ENCODE assay signal across 24 cellular contexts in the genomic region with DNA sequence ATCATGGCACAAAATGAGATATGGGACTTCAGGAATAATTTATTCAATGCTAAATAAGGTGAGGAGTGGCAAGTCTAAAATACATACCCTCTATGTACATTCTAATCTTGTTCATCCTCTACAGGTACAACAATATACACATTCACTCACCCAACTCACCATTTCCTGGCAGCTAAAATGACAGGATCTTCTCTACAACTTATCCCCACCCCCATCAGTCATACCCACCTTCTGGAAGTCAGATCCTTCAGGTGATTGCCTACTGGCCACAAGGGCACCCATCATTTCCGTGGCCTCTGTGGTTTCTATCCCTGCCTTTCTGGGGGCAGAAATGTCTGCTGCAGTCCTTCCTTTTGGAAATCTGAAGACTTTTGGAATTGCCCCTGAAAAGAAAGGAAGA. TPM values are rescaled to one million over a fixed set of nuclear protein-coding genes. Genes with fewer than 3 reads are reported as not detected.
DNase-seq lines count a peak whose midpoint lies in the region; ATAC-seq and TF ChIP-seq lines count a peak whose summit lies in the region.
"Had no signal": no experiment of that assay in that cellular context is flagged by ENCODE, and none has a peak within 500 bp of the region (broad histone marks: within the 10 kb centered on the region; RNA-seq: fewer than 3 reads in every experiment).

No MANE protein-coding gene starts in this region.

- peaks cover 3% of the 10 kb centered on the region; the same call in 1 of the 2 replicates for H3K79me2 ChIP-seq in OCI-LY3 (ENCODE audit: low read length)

- H3K4me1 Mint-ChIP-seq in activated CD4-positive, alpha-beta T cell treated with anti-CD3 and anti-CD28 coated beads for 36 hours = peaks cover 18% of the 10 kb centered on the region
- H3K4me1 Mint-ChIP-seq in CD8-positive, alpha-beta T cell (ENCODE audit: low read depth) = peaks cover 16% of the 10 kb centered on the region

- no peaks in the 10 kb centered on the region for H3K36me3 ChIP-seq in CD8-positive, alpha-beta T cell (ENCODE audit: insufficient read depth, low read length)
- H3K36me3 ChIP-seq in OCI-LY3 (replicated peaks; ENCODE audit: low read depth, low read length) (peaks cover 29% of the 10 kb centered on the region), neutrophil (peaks cover 7% of the 10 kb centered on the region), uterus (no peaks in the 10 kb centered on the region)
- H3K36me3 ChIP-seq: HAP-1 had no signal

- POLR2A ChIA-PET in activated CD4-positive, alpha-beta T cell treated with anti-CD3 and anti-CD28 coated beads for 36 hours (lab: Charles Lee) = no interaction called here
- POLR2A ChIA-PET in CD8-positive, alpha-beta T cell (lab: Charles Lee) = no interaction called here

- no peak overlapping the region for H3K9ac ChIP-seq in OCI-LY3 (ENCODE audit: low read length)
- H3K9ac ChIP-seq: KMS-11 had no signal

- H3K4me3 ChIP-seq in CD8-positive, alpha-beta T cell (ENCODE audit: low read depth, low read length) = no peak overlapping the region
- H3K4me3 ChIP-seq in OCI-LY3 (ENCODE audit: low read length) = no peak overlapping the region
- H3K4me3 ChIP-seq in neutrophil (ENCODE audit: low read depth in 1 of 2, low read length in 1 of 2) = no peak overlapping the region
- H3K4me3 ChIP-seq in uterus = no peak overlapping the region
- H3K4me3 ChIP-seq: GM23338, HAP-1, SJSA1 had no signal

- H3K27ac Mint-ChIP-seq in activated CD4-positive, alpha-beta T cell treated with anti-CD3 and anti-CD28 coated beads for 36 hours = no peak overlapping the region
- peak overlapping the region; percentile 2 for H3K27ac Mint-ChIP-seq in CD8-positive, alpha-beta T cell
- H3K27ac Mint-ChIP-seq: GM23338 had no signal

- no peaks in the 10 kb centered on the region for H3K9me3 ChIP-seq in CD8-positive, alpha-beta T cell (ENCODE audit: low read length)
- H3K9me3 ChIP-seq in OCI-LY3 (ENCODE audit: insufficient read depth, low read length) = no peaks in the 10 kb centered on the region
- H3K9me3 ChIP-seq in neutrophil = no peaks in the 10 kb centered on the region
- no peaks in the 10 kb centered on the region for H3K9me3 ChIP-seq in uterus
- H3K9me3 ChIP-seq: HAP-1, SJSA1 had no signal

- intact Hi-C loops in activated CD4-positive, alpha-beta T cell treated with anti-CD3 and anti-CD28 coated beads for 36 hours (cut with DNase I, micrococcal nuclease) = no loop called here
- intact Hi-C loops in CD8-positive, alpha-beta T cell (cut with DNase I, micrococcal nuclease) = loop anchor here in 1 of 2 experiments (5.0 kb wide), 1 partner anchor 69 kb away; no protein-coding TSS in a partner anchor
- intact Hi-C loops in uterus (cut with DNase I; ENCODE audit: low total_unique reads) = no loop called here

- no peak overlapping the region for H3K27ac ChIP-seq in CD8-positive, alpha-beta T cell (ENCODE audit: low read depth, low read length)
- H3K27ac ChIP-seq in OCI-LY3 (ENCODE audit: low read length) (no peak overlapping the region), neutrophil (peak overlapping the region; percentile 80), uterus (no peak overlapping the region)
- H3K27ac ChIP-seq: 22Rv1, KMS-11, SJSA1 had no signal

- TF ChIP-seq CTCF in CD8-positive, alpha-beta T cell (IDR thresholded peaks at IDR 0.05) = no peak
- TF ChIP-seq CTCF in OCI-LY3 (IDR thresholded peaks at IDR 0.05; ENCODE audit: low read depth, low read length) (no peak), neutrophil (IDR thresholded peaks at IDR 0.05) (no peak), uterus (IDR thresholded peaks at IDR 0.05) (no peak)

- peak; percentile 57 for ATAC-seq in activated CD4-positive, alpha-beta T cell treated with anti-CD3 and anti-CD28 coated beads for 36 hours
- ATAC-seq in CD8-positive, alpha-beta T cell = no peak
- no peak for ATAC-seq in GM19023 (IDR thresholded peaks at IDR 0.05; ENCODE audit: unreplicated experiment)
- ATAC-seq: GM23338, Right ventricle myocardium inferior had no signal

- no peaks in the 10 kb centered on the region for H3K9me3 Mint-ChIP-seq in activated CD4-positive, alpha-beta T cell treated with anti-CD3 and anti-CD28 coated beads for 36 hours (ENCODE audit: low read depth)
- H3K9me3 Mint-ChIP-seq in CD8-positive, alpha-beta T cell = no peaks in the 10 kb centered on the region
- H3K9me3 Mint-ChIP-seq: GM23338 had no signal

- H3K4me2 ChIP-seq in OCI-LY3 (ENCODE audit: low read length) = peak overlapping the region; percentile 20
- H3K4me2 ChIP-seq: GM23338, KMS-11 had no signal

- H3K27me3 ChIP-seq in CD8-positive, alpha-beta T cell (ENCODE audit: insufficient read depth, low read length) = no peaks in the 10 kb centered on the region
- H3K27me3 ChIP-seq in OCI-LY3 (ENCODE audit: low read depth, low read length) (no peaks in the 10 kb centered on the region), neutrophil (no peaks in the 10 kb centered on the region), uterus (no peaks in the 10 kb centered on the region)
- H3K27me3 ChIP-seq: SJSA1 had no signal

- CTCF ChIA-PET in activated CD4-positive, alpha-beta T cell treated with anti-CD3 and anti-CD28 coated beads for 36 hours (lab: Charles Lee) = interaction anchor here (0.5 kb wide), 1 partner anchor 756 kb away, joined by 3 read pairs; no protein-coding TSS in a partner anchor
- CTCF ChIA-PET in CD8-positive, alpha-beta T cell (lab: Charles Lee) = no interaction called here

- no peak overlapping the region for H3K4me3 Mint-ChIP-seq in activated CD4-positive, alpha-beta T cell treated with anti-CD3 and anti-CD28 coated beads for 36 hours
- no peak overlapping the region for H3K4me3 Mint-ChIP-seq in CD8-positive, alpha-beta T cell
- H3K4me3 Mint-ChIP-seq: GM23338 had no signal

- H3K36me3 Mint-ChIP-seq in activated CD4-positive, alpha-beta T cell treated with anti-CD3 and anti-CD28 coated beads for 36 hours (ENCODE audit: low read depth) = no peaks in the 10 kb centered on the region
- H3K36me3 Mint-ChIP-seq in CD8-positive, alpha-beta T cell = peaks cover 17% of the 10 kb centered on the region

- DNase-seq in activated CD4-positive, alpha-beta T cell treated with anti-CD3 and anti-CD28 coated beads for 36 hours = no peak
- DNase-seq in activated CD4-positive, alpha-beta T cell treated with anti-CD3 and anti-CD28 coated beads, Interleukin-2, amount 50 U/mL, for 1 hour = no peak
- no peak for DNase-seq in CD8-positive, alpha-beta T cell
- DNase-seq in cortex of kidney (lab: John Stamatoyannopoulos, UW) (no peak), uterus (no peak)
- DNase-seq: ACHN, C1 segment of cervical spinal cord, COR-L47, DMS79, IMR-90, NCI-H1105, NCI-H2081, NCI-H2171 treated with DMSO at 0.1 percent for 48 hours, NCI-H446, NCI-H526 had no signal

- H4K20me1 ChIP-seq in OCI-LY3 (ENCODE audit: insufficient read depth, low read length) = no peaks in the 10 kb centered on the region

- H3K4me1 ChIP-seq in CD8-positive, alpha-beta T cell (ENCODE audit: insufficient read depth, low read length) = peaks cover 14% of the 10 kb centered on the region
- peaks cover 34% of the 10 kb centered on the region for H3K4me1 ChIP-seq in OCI-LY3 (ENCODE audit: low read length)
- H3K4me1 ChIP-seq in neutrophil (ENCODE audit: control insufficient read depth in 1 of 2, insufficient read depth in 1 of 2, low read depth in 1 of 2, low read length in 1 of 2) = peaks cover 35 to 42% of the 10 kb centered on the region in 2 experiments
- H3K4me1 ChIP-seq in uterus = no peaks in the 10 kb centered on the region
- H3K4me1 ChIP-seq: HAP-1, SJSA1 had no signal

- H2AFZ ChIP-seq in OCI-LY3 (ENCODE audit: low read depth, low read length) = no peak overlapping the region
- H2AFZ ChIP-seq: GM23338 had no signal

- no peak for TF ChIP-seq POLR2A in uterus (IDR thresholded peaks at IDR 0.05)

- H3K27me3 Mint-ChIP-seq in activated CD4-positive, alpha-beta T cell treated with anti-CD3 and anti-CD28 coated beads for 36 hours = no peaks in the 10 kb centered on the region
- H3K27me3 Mint-ChIP-seq in CD8-positive, alpha-beta T cell (ENCODE audit: low read depth) = no peaks in the 10 kb centered on the region

RNA-seq across cellular contexts. Expression of a gene that starts 22.8 kb away (rescaled TPM):
- total RNA-seq in activated CD4-positive, alpha-beta T cell treated with anti-CD3 and anti-CD28 coated beads for 36 hours = 1 to 10 TPM; 1.6 to 1.8 TPM
- under 1 TPM; 0.64 to 0.84 TPM for total RNA-seq in CD8-positive, alpha-beta T cell
- 1 to 10 TPM in 2 of 4 donors, not detected in 2; 1.5 to 2.7 TPM for total RNA-seq in uterus
- total RNA-seq: IMR-90, SJSA1 had no signal

RNA-seq across cellular contexts. Expression of a gene that starts 33.4 kb away (rescaled TPM):
- not detected for total RNA-seq in activated CD4-positive, alpha-beta T cell treated with anti-CD3 and anti-CD28 coated beads for 36 hours
- total RNA-seq in CD8-positive, alpha-beta T cell = not detected
- total RNA-seq in uterus = not detected
- total RNA-seq: GM23338, IMR-90, Right ventricle myocardium inferior, SJSA1 had no signal

RNA-seq across cellular contexts. Expression of a gene that starts 38.0 kb away (rescaled TPM):
- total RNA-seq in activated CD4-positive, alpha-beta T cell treated with anti-CD3 and anti-CD28 coated beads for 36 hours = 10 to 100 TPM; 11.2 to 12.9 TPM
- total RNA-seq in CD8-positive, alpha-beta T cell = 10 to 100 TPM; 18.2 TPM
- total RNA-seq in uterus = 10 to 100 TPM in 3 of 4 donors, 1 to 10 TPM in 1; 3.8 to 38.0 (median 24.0) TPM
